8 cellular contexts compared by ENCODE assay signal in genomic region chr13:23433171-23434153, GRCh38. TPM values are rescaled to one million over a fixed set of nuclear protein-coding genes. Genes with fewer than 3 reads are reported as not detected.
DNase-seq lines count a peak whose midpoint lies in the region; ATAC-seq and TF ChIP-seq lines count a peak whose summit lies in the region.

A gene with protein sequence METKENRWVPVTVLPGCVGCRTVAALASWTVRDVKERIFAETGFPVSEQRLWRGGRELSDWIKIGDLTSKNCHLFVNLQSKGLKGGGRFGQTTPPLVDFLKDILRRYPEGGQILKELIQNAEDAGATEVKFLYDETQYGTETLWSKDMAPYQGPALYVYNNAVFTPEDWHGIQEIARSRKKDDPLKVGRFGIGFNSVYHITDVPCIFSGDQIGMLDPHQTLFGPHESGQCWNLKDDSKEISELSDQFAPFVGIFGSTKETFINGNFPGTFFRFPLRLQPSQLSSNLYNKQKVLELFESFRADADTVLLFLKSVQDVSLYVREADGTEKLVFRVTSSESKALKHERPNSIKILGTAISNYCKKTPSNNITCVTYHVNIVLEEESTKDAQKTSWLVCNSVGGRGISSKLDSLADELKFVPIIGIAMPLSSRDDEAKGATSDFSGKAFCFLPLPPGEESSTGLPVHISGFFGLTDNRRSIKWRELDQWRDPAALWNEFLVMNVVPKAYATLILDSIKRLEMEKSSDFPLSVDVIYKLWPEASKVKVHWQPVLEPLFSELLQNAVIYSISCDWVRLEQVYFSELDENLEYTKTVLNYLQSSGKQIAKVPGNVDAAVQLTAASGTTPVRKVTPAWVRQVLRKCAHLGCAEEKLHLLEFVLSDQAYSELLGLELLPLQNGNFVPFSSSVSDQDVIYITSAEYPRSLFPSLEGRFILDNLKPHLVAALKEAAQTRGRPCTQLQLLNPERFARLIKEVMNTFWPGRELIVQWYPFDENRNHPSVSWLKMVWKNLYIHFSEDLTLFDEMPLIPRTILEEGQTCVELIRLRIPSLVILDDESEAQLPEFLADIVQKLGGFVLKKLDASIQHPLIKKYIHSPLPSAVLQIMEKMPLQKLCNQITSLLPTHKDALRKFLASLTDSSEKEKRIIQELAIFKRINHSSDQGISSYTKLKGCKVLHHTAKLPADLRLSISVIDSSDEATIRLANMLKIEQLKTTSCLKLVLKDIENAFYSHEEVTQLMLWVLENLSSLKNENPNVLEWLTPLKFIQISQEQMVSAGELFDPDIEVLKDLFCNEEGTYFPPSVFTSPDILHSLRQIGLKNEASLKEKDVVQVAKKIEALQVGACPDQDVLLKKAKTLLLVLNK (N-terminal part only) (minus strand): TSS chr13:23433702. CDS start chr13:23411239, 22,463 bp downstream.

- DNase-seq in AG09309 (ENCODE audit: low read depth) (no peak), HK-2 (ENCODE audit: unreplicated experiment) (peak; percentile 24), nephron progenitor cell (peak; percentile 48), PC-9 (no peak)

- H3K27ac ChIP-seq in gastroesophageal sphincter: peak within 1 kb of the TSS; percentile 4 to 82 (median 80)
- H3K27ac ChIP-seq in PC-9: no peak within 1 kb of the TSS

- no peaks in the 10 kb centered on the region for H3K27me3 ChIP-seq in gastroesophageal sphincter
- H3K27me3 ChIP-seq in PC-9 (ENCODE audit: insufficient read depth, low read depth): peaks cover 13% of the 10 kb centered on the region; the same call in 1 of the 2 replicates

- no peak within 1 kb of the TSS for H2AFZ ChIP-seq in PC-9

- H3K9me2 ChIP-seq in PC-9 (ENCODE audit: insufficient read depth): no peaks in the 10 kb centered on the region

- POLR2A ChIA-PET in PC-9 (lab: Charles Lee; ENCODE audit: unreplicated experiment): interaction anchor here (0.7 kb wide), 1 partner anchor 325 kb away, joined by 4 read pairs; no protein-coding TSS in a partner anchor

- BruUV-seq in PC-9 (replicated peaks; lab: Mats Ljungman, UMichigan): no TSS peak

- H3K27ac Mint-ChIP-seq in nephron progenitor cell: peak within 1 kb of the TSS; percentile 61

- peaks cover 11% of the 10 kb centered on the region for H3K36me3 Mint-ChIP-seq in nephron progenitor cell (ENCODE audit: low read depth)

- peak within 1 kb of the TSS; percentile 84 for H3K4me3 Mint-ChIP-seq in nephron progenitor cell

- H3K4me2 ChIP-seq in PC-9: no peak within 1 kb of the TSS

- no peak for TF ChIP-seq CTCF in AG09309 (IDR thresholded peaks at IDR 0.05; ENCODE audit: control insufficient read depth, insufficient read depth, low read depth, low read length, missing control alignments)
- no peak for TF ChIP-seq CTCF in WI38 (IDR thresholded peaks at IDR 0.05; ENCODE audit: low read depth, low read length)
- TF ChIP-seq CTCF in gastroesophageal sphincter (IDR thresholded peaks at IDR 0.05): no peak
- TF ChIP-seq CTCF in nephron progenitor cell (IDR thresholded peaks at IDR 0.05): no peak
- TF ChIP-seq CTCF in PC-9 (conservative IDR thresholded peaks at IDR 0.05): no peak

- H4K20me1 ChIP-seq in PC-9 (ENCODE audit: insufficient read depth): no peaks in the 10 kb centered on the region

- no peaks in the 10 kb centered on the region for H3F3A ChIP-seq in PC-9 (ENCODE audit: insufficient read depth, low read depth)

- H3K4me3 ChIP-seq in AG09309 (ENCODE audit: control insufficient read depth, low read depth, low read length) (peak within 1 kb of the TSS; percentile 92), WI38 (ENCODE audit: low read depth, low read length) (peak within 1 kb of the TSS; percentile 80), gastroesophageal sphincter (peak within 1 kb of the TSS; percentile 39 to 59), PC-9 (no peak within 1 kb of the TSS)

- H3K9me3 ChIP-seq in gastroesophageal sphincter (no peaks in the 10 kb centered on the region), PC-9 (ENCODE audit: insufficient read depth, low read depth) (no peaks in the 10 kb centered on the region)

- H3K36me3 ChIP-seq in gastroesophageal sphincter: no peaks in the 10 kb centered on the region
- no peaks in the 10 kb centered on the region for H3K36me3 ChIP-seq in PC-9 (ENCODE audit: low read depth)

- H3K4me1 ChIP-seq in gastroesophageal sphincter (peaks cover 0 to 35% (median 0%) of the 10 kb centered on the region in 3 donors), PC-9 (replicated peaks; ENCODE audit: insufficient read depth) (no peaks in the 10 kb centered on the region)

- no peaks in the 10 kb centered on the region for H3K9me3 Mint-ChIP-seq in nephron progenitor cell

- CTCF ChIA-PET in PC-9 (lab: Charles Lee): no interaction called here

- no peak for TF ChIP-seq POLR2A in gastroesophageal sphincter (IDR thresholded peaks at IDR 0.05)

- intact Hi-C loops in PC-9 (cut with micrococcal nuclease; ENCODE audit: unreplicated experiment): no loop called here

- no peak for TF ChIP-seq EP300 in gastroesophageal sphincter (IDR thresholded peaks at IDR 0.05)

- peaks cover 53% of the 10 kb centered on the region for H3K4me1 Mint-ChIP-seq in nephron progenitor cell

- ATAC-seq in gastroesophageal sphincter (peak; percentile 53), HG02970 (IDR thresholded peaks at IDR 0.05; ENCODE audit: low FRiP score, unreplicated experiment) (no peak), HG03354 (IDR thresholded peaks at IDR 0.05; ENCODE audit: poor library complexity, severe bottlenecking, unreplicated experiment) (no peak)

- H3K79me2 ChIP-seq in PC-9 (ENCODE audit: low read depth): no peaks in the 10 kb centered on the region

- 9 to 33% methylated on average over 4 to 15 of the region's 26 CpGs for WGBS in gastroesophageal sphincter (ENCODE audit: low coverage in 1 of 2), 2 donors

- H3K27me3 Mint-ChIP-seq in nephron progenitor cell (ENCODE audit: low read depth, poor library complexity): peaks cover 6% of the 10 kb centered on the region

RNA-seq across cellular contexts. Expression of the gene that starts here (rescaled TPM):
- total RNA-seq in gastroesophageal sphincter: 10 to 100 TPM; 60.8 to 77.5 (median 65.4) TPM
- total RNA-seq in PC-9 (2021): 1.4 and 3.2 TPM in 2 replicates

Comparison
In these comparisons a context has a peak if more than half of its experiments do, and no peak if none do; other contexts are left out.
1. RNA of the gene that starts here (total RNA-seq): 60.8 to 77.5 TPM in gastroesophageal sphincter; 1.4 to 3.2 TPM in PC-9; every median in the first group is over 10 times any median in the second.
2. DNase-seq: peak in HK-2 (single experiment) and nephron progenitor cell (single experiment); none in AG09309 (single experiment) and PC-9 (0 of 2).